In genomic region chr10:83166344-83166743, GRCh38 we compare ENCODE assay signal across 16 cellular contexts.
A peak's percentile ranks its signal among the peaks of the same experiment; 100 is the strongest.
DNase-seq lines count a peak whose midpoint lies in the region; ATAC-seq lines count a peak whose summit lies in the region.
"Had no signal": no experiment of that assay in that cellular context is flagged by ENCODE, and none has a peak within 500 bp of the region (broad histone marks: within the 10 kb centered on the region; RNA-seq: fewer than 3 reads in every experiment).

No MANE protein-coding gene starts in this region.

- no peaks in the 10 kb centered on the region for H3K36me3 ChIP-seq in iPS DF 6.9 (ENCODE audit: control insufficient read depth, insufficient read depth, low read length)
- H3K36me3 ChIP-seq: HAP-1 had no signal

- H3K4me1 ChIP-seq in iPS DF 6.9 (ENCODE audit: control insufficient read depth, insufficient read depth, low read length), result no peaks in the 10 kb centered on the region
- H3K4me1 ChIP-seq: HAP-1, testis had no signal

- H3K27ac ChIP-seq in iPS DF 6.9 (ENCODE audit: low read length), result no peak overlapping the region
- H3K27ac ChIP-seq: coronary artery, testis had no signal

- H3K27me3 ChIP-seq in iPS DF 6.9 (ENCODE audit: control insufficient read depth, insufficient read depth, low read length), result no peaks in the 10 kb centered on the region
- H3K27me3 ChIP-seq: testis had no signal

- ATAC-seq in GM19351 (IDR thresholded peaks at IDR 0.05; ENCODE audit: unreplicated experiment), result no peak
- ATAC-seq in HG03342 (IDR thresholded peaks at IDR 0.05; ENCODE audit: unreplicated experiment), result no peak
- ATAC-seq: activated CD8-positive, alpha-beta T cell treated with anti-CD3 and anti-CD28 coated beads for 36 hours had no signal

- H3K4me3 ChIP-seq in iPS DF 6.9 (ENCODE audit: low read length), result no peak overlapping the region
- H3K4me3 ChIP-seq: coronary artery, HAP-1, testis had no signal

- WGBS in iPS DF 6.9 (ENCODE audit: insufficient coverage, insufficient read length), result no CpG with 5 or more reads among the region's 5 CpGs

- H3K9me3 ChIP-seq in iPS DF 6.9 (ENCODE audit: control insufficient read depth, insufficient read depth, low read length), result no peaks in the 10 kb centered on the region
- H3K9me3 ChIP-seq: HAP-1, testis had no signal

- DNase-seq in A172 (ENCODE audit: low spot score), result peak; percentile 52
- peak; percentile 30 for DNase-seq in H4 (ENCODE audit: low spot score)
- DNase-seq in RPMI7951 (ENCODE audit: low read depth), result peak; percentile 24
- DNase-seq in iPS DF 6.9 (ENCODE audit: low read depth, low spot score), result peak; percentile 39
- no peak for DNase-seq in hypothalamus (lab: John Stamatoyannopoulos, UW)
- no peak for DNase-seq in cerebellum (ENCODE audit: low spot score)
- DNase-seq: activated CD8-positive, alpha-beta T cell treated with anti-CD3 and anti-CD28 coated beads for 36 hours; activated naive CD4-positive, alpha-beta T cell treated with anti-CD3 and anti-CD28 coated beads, Interleukin-2, amount 10 ng/mL, durations not matched to agents 7 days and 5 days; AML-193; mesenchymal stem cell; T-helper 1 cell; testis had no signal

Comparison
In these comparisons a context has a peak if more than half of its experiments do, and no peak if none do; other contexts are left out.
1. DNase-seq: peak in A172 (single experiment), H4 (single experiment), RPMI7951 (single experiment) and iPS DF 6.9 (single experiment); none in hypothalamus (0 of 51) and cerebellum (single experiment).